Comparison of ENCODE assay signal across 16 cellular contexts in the genomic region with DNA sequence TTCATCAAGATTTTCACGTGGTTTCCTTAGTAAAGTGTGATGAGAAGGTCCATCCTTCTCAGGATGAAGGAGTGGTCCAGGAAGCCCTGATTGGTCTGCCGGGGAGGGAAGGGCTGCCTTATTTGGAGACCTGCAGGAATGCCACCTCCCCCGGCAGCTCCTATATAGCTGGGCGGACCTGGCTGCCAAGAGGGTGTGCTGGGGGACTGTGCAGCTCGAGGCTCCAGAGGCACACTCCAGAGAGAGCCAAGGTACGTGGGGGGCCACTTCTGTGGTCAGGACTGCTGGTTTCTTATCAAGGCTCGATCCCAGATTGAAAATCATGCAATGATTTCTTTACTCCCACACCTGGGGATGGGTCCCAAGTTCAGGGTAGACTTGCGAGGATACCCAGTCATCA. TPM values are rescaled to one million over a fixed set of nuclear protein-coding genes. Genes with fewer than 3 reads are reported as not detected.
DNase-seq lines count a peak whose midpoint lies in the region; ATAC-seq and TF ChIP-seq lines count a peak whose summit lies in the region.
"Had no signal": no experiment of that assay in that cellular context is flagged by ENCODE, and none has a peak within 500 bp of the region (broad histone marks: within the 10 kb centered on the region; RNA-seq: fewer than 3 reads in every experiment).

A gene with protein sequence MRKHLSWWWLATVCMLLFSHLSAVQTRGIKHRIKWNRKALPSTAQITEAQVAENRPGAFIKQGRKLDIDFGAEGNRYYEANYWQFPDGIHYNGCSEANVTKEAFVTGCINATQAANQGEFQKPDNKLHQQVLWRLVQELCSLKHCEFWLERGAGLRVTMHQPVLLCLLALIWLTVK (plus strand): TSS at position 191 of the 400 bp plus-strand sequence. CDS start 2,643 bp downstream, outside the sequence.

- H3K9me2 ChIP-seq in PC-3 (replicated peaks; ENCODE audit: low read length), result no peaks in the 10 kb centered on the region

- no peaks in the 10 kb centered on the region for H3K36me3 ChIP-seq in PC-3 (ENCODE audit: low read depth, low read length)
- H3K36me3 ChIP-seq in iPS-20b (ENCODE audit: insufficient read depth, low read depth, low read length), result no peaks in the 10 kb centered on the region
- H3K36me3 ChIP-seq in skeletal muscle satellite cell (ENCODE audit: insufficient read depth, low read length), result no peaks in the 10 kb centered on the region
- H3K36me3 ChIP-seq: gastroesophageal sphincter, left lung had no signal

- CTCF ChIA-PET in PC-3 (lab: Charles Lee), result interaction anchor here (0.6 to 2.7 kb wide), 4 partner anchors 108 to 278 kb away, joined by 3 to 17 read pairs (median 8); no protein-coding TSS in a partner anchor

- H3F3A ChIP-seq in PC-3 (ENCODE audit: low read length, unreplicated experiment), result no peaks in the 10 kb centered on the region

- ATAC-seq in PC-3 (no peak), GM18907 (IDR thresholded peaks at IDR 0.05; ENCODE audit: unreplicated experiment) (no peak)
- ATAC-seq: activated CD4-positive, alpha-beta T cell treated with anti-CD3 and anti-CD28 coated beads for 36 hours had no signal

- H3K27ac ChIP-seq in PC-3 (ENCODE audit: low read length) (no peak within 1 kb of the TSS), iPS-20b (ENCODE audit: low read length) (no peak within 1 kb of the TSS)

- no peaks in the 10 kb centered on the region for H3K27me3 ChIP-seq in PC-3 (ENCODE audit: low read length)
- no peaks in the 10 kb centered on the region for H3K27me3 ChIP-seq in iPS-20b (ENCODE audit: insufficient read depth, low read length)
- peaks cover 47% of the 10 kb centered on the region for H3K27me3 ChIP-seq in skeletal muscle satellite cell (ENCODE audit: control insufficient read depth, insufficient read depth, low read length)
- H3K27me3 ChIP-seq: body of pancreas, left lung had no signal

- H3K79me2 ChIP-seq in PC-3 (ENCODE audit: low read length), result no peaks in the 10 kb centered on the region

- H3K9me3 ChIP-seq in PC-3 (ENCODE audit: low read length), result no peaks in the 10 kb centered on the region
- no peaks in the 10 kb centered on the region for H3K9me3 ChIP-seq in iPS-20b (ENCODE audit: insufficient read depth, low read depth, low read length)
- no peaks in the 10 kb centered on the region for H3K9me3 ChIP-seq in skeletal muscle satellite cell (replicated peaks; ENCODE audit: low read length)
- H3K9me3 ChIP-seq: body of pancreas, gastroesophageal sphincter, left lung had no signal

- H3K4me1 ChIP-seq in PC-3 (ENCODE audit: insufficient read depth, low read length) (no peaks in the 10 kb centered on the region), iPS-20b (ENCODE audit: insufficient read depth, low read length) (peaks cover 14% of the 10 kb centered on the region; the same call in 1 of the 2 replicates), skeletal muscle satellite cell (ENCODE audit: control insufficient read depth, insufficient read depth, low read length) (peaks cover 3% of the 10 kb centered on the region)

- no peaks in the 10 kb centered on the region for H4K20me1 ChIP-seq in PC-3 (ENCODE audit: low read length)

- H2AFZ ChIP-seq in PC-3 (ENCODE audit: low read length), result peak within 1 kb of the TSS; percentile 69

- no peak within 1 kb of the TSS for H3K9ac ChIP-seq in PC-3 (ENCODE audit: low read length)
- no peak within 1 kb of the TSS; the same call in 1 of the 2 replicates for H3K9ac ChIP-seq in iPS-20b (ENCODE audit: low read depth, low read length)
- H3K9ac ChIP-seq in skeletal muscle satellite cell (ENCODE audit: low read depth, low read length), result no peak within 1 kb of the TSS

- H3K4me2 ChIP-seq in PC-3 (ENCODE audit: low read length) (peak within 1 kb of the TSS; percentile 73), skeletal muscle satellite cell (ENCODE audit: low read length) (peak within 1 kb of the TSS; percentile 28)

- DNase-seq in Daoy (ENCODE audit: low read depth) (peak; percentile 6), PC-3 (no peak), ureter (ENCODE audit: low spot score) (no peak)
- DNase-seq in stimulated activated CD4-positive, alpha-beta T cell treated with anti-CD3 and anti-CD28 coated beads, Interleukin-4, amount 100 ng/mL, for 1 hour, result no peak
- DNase-seq in activated effector memory CD4-positive, alpha-beta T cell treated with Interleukin-2 at 50 U/mL for 16 hours, result no peak
- DNase-seq: activated CD4-positive, alpha-beta T cell treated with anti-CD3 and anti-CD28 coated beads for 36 hours; body of pancreas; left lung; NCI-H2081 treated with DMSO at 0.1 percent for 48 hours; stimulated activated CD4-positive, alpha-beta T cell treated with anti-CD3 and anti-CD28 coated beads, Interleukin-4, amount 100 ng/mL, for 24 hours; stimulated activated naive CD4-positive, alpha-beta T cell treated with Interleukin-2 at 50 U/mL for 16 hours had no signal

- TF ChIP-seq CTCF in PC-3 (conservative IDR thresholded peaks at IDR 0.05; ENCODE audit: low read depth, low read length), result no peak

- BruUV-seq in PC-3 (replicated peaks; lab: Mats Ljungman, UMichigan), result no TSS peak

- POLR2A ChIA-PET in PC-3 (lab: Charles Lee; ENCODE audit: unreplicated experiment), result no interaction called here

- intact Hi-C loops in PC-3 (cut with micrococcal nuclease), result no loop called here

- H3K4me3 ChIP-seq in PC-3 (ENCODE audit: low read length), result peak within 1 kb of the TSS; percentile 46; the same call in 1 of the 2 replicates
- peak within 1 kb of the TSS; percentile 55 for H3K4me3 ChIP-seq in iPS-20b (ENCODE audit: low read length)
- no peak within 1 kb of the TSS for H3K4me3 ChIP-seq in skeletal muscle satellite cell (ENCODE audit: low read length)
- H3K4me3 ChIP-seq: body of pancreas, gastroesophageal sphincter, left lung had no signal

RNA-seq across cellular contexts. Expression of the gene that starts here (rescaled TPM):
- total RNA-seq in Daoy (2014; rRNA removed; shearing (Covaris generic)), result not detected in 2 replicates
- total RNA-seq in PC-3 (2014; rRNA removed) (not detected in 2 replicates), ureter (not detected)
- not detected in 2 replicates for total RNA-seq in skeletal muscle satellite cell (2012; rRNA removed)
- total RNA-seq: activated CD4-positive, alpha-beta T cell treated with anti-CD3 and anti-CD28 coated beads for 36 hours; body of pancreas; gastroesophageal sphincter; left lung; osteocyte had no signal

Comparison
In these comparisons a context has a peak if more than half of its experiments do, and no peak if none do; other contexts are left out.
1. Peak in DNase-seq in Daoy; RNA of the gene not detected or under 1 TPM.